20 cellular contexts compared by ENCODE assay signal in genomic region chr2:196097864-196098660, GRCh38. TPM values are rescaled to one million over a fixed set of nuclear protein-coding genes. Genes with fewer than 3 reads are reported as not detected.
"Had no signal": no experiment of that assay in that cellular context is flagged by ENCODE, and none has a peak within 500 bp of the region (broad histone marks: within the 10 kb centered on the region; RNA-seq: fewer than 3 reads in every experiment).

No MANE protein-coding gene starts in this region.

- DNase-seq: activated CD4-positive, alpha-beta T cell treated with anti-CD3 and anti-CD28 coated beads for 36 hours; activated CD4-positive, CD25-positive, alpha-beta regulatory T cell; activated naive CD4-positive, alpha-beta T cell; activated T-cell treated with anti-CD3 and anti-CD28 coated beads for 4 hours; activated T-cell treated with anti-CD3 and anti-CD28 coated beads, Interleukin-2, amount 50 U/mL, for 72 hours; central memory CD4-positive, alpha-beta T cell; foreskin keratinocyte; heart left ventricle; naive thymus-derived CD8-positive, alpha-beta T cell; nucleus accumbens; pancreas; stimulated activated CD4-positive, alpha-beta T cell treated with anti-CD3 and anti-CD28 coated beads, Interleukin-1b, Interleukin-23, amount 100 ng/mL, for 48 hours; stimulated activated naive CD4-positive, alpha-beta T cell treated with Interleukin-2 at 50 U/mL for 16 hours had no signal

- H3K27me3 ChIP-seq: breast epithelium, esophagus muscularis mucosa, foreskin keratinocyte, heart left ventricle, pancreas, transverse colon had no signal

- ATAC-seq: activated CD4-positive, alpha-beta T cell treated with anti-CD3 and anti-CD28 coated beads for 36 hours; activated naive CD4-positive, alpha-beta T cell treated with anti-CD3 and anti-CD28 coated beads, Interleukin-2, amount 50 U/mL, for 72 hours; activated T-cell treated with anti-CD3 and anti-CD28 coated beads, Interleukin-2, amount 50 U/mL, for 72 hours; foreskin keratinocyte; heart left ventricle; naive thymus-derived CD8-positive, alpha-beta T cell; pancreas had no signal

- H3K27ac ChIP-seq: breast epithelium, esophagus muscularis mucosa, foreskin keratinocyte, heart left ventricle, pancreas had no signal

- FAIRE-seq: endothelial cell of umbilical vein, pancreas had no signal

- H3K4me3 ChIP-seq: breast epithelium, esophagus muscularis mucosa, heart left ventricle, pancreas, prostate gland, smooth muscle cell, transverse colon had no signal

- H3K9me3 ChIP-seq: breast epithelium, esophagus muscularis mucosa, pancreas, prostate gland, transverse colon had no signal

- H3K36me3 ChIP-seq: breast epithelium, esophagus muscularis mucosa, heart left ventricle, pancreas, prostate gland, transverse colon had no signal

- H3K4me2 ChIP-seq: smooth muscle cell had no signal

- H3K4me1 ChIP-seq: breast epithelium, esophagus muscularis mucosa, foreskin keratinocyte, heart left ventricle, pancreas, prostate gland had no signal

RNA-seq across cellular contexts. Expression of gene DNAH7, which starts 29.4 kb away (rescaled TPM):
- total RNA-seq: activated CD4-positive, alpha-beta T cell treated with anti-CD3 and anti-CD28 coated beads for 36 hours; naive thymus-derived CD8-positive, alpha-beta T cell had no signal
- polyA plus RNA-seq: naive thymus-derived CD8-positive, alpha-beta T cell had no signal
